In the genomic region with DNA sequence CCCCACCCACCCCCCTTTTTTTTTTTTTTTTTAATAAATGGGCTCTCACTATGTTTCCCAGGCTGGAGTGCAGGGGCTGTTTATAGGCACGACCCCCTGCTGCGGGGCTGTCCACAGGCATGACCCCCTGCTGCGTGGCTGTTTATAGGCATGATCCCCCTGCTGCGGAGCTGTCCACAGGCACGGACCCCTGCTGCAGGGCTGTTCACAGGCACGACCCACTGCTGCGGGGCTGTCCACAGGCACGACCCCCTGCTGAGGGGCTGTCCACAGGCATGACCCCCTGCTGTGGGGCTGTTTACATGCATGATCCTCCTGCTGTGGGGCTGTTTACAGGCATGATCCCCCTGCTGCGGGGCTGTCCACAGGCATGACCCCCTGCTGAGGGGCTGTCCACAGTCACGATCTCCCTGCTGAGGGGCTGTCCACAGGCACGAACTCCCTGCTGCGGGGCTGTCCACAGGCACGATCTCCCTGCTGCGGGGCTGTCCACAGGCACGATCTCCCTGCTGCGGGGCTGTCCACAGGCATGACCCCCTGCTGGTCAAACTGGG, we compare ENCODE assay signal across 6 cellular contexts.
A peak's percentile ranks its signal among the peaks of the same experiment; 100 is the strongest.
DNase-seq lines count a peak whose midpoint lies in the region; ATAC-seq and TF ChIP-seq lines count a peak whose summit lies in the region.
"Not testable (repeated sequence)": the region's sequence is repeated elsewhere in the genome, so short reads cannot be mapped to it uniquely, and the experiment has no call there.

No MANE protein-coding gene starts in this region.

- CTCF ChIA-PET in HCT116 (lab: Charles Lee), result not testable (repeated sequence)

- not testable (repeated sequence) for TF ChIP-seq POLR2A in HCT116 (IDR thresholded peaks at IDR 0.05; ENCODE audit: borderline replicate concordance, extremely low read depth, insufficient read depth, insufficient read length)

- H3K9me3 Mint-ChIP-seq in chondrocyte (ENCODE audit: low read depth), result peaks cover 44% of the 10 kb centered on the region

- not testable (repeated sequence) for TF ChIP-seq EP300 in Ishikawa (IDR thresholded peaks at IDR 0.05; ENCODE audit: borderline replicate concordance)

- RAD21 ChIA-PET in HCT116 (lab: Charles Lee; ENCODE audit: low non-redundant PET in 1 of 2, low total read pairs in 2 of 2, uncharacterized antibody in 2 of 2, unreplicated experiment in 2 of 2), result not testable (repeated sequence)

- H3K79me2 ChIP-seq in HCT116 (ENCODE audit: insufficient read depth, low read length), result not testable (repeated sequence)

- not testable (repeated sequence) for H3K27me3 Mint-ChIP-seq in chondrocyte (ENCODE audit: low read depth)

- ATAC-seq in HCT116, Right ventricle myocardium inferior, lower lobe of right lung: not testable (repeated sequence)

- not testable (repeated sequence) for H3K36me3 Mint-ChIP-seq in chondrocyte (ENCODE audit: low read depth)

- intact Hi-C loops in HCT116 (cut with micrococcal nuclease); Right ventricle myocardium inferior (cut with DNase I); lower lobe of right lung (cut with DNase I): not testable (repeated sequence)

- not testable (repeated sequence) for H3K9ac ChIP-seq in HCT116 (ENCODE audit: low read length)

- H3K4me1 Mint-ChIP-seq in chondrocyte (ENCODE audit: low read depth), result not testable (repeated sequence)

- H3K9me3 ChIP-seq in HCT116 (ENCODE audit: control insufficient read depth in 1 of 2, insufficient read depth in 1 of 2, low read depth in 1 of 2, low read length in 2 of 2); lower lobe of right lung: not testable (repeated sequence)

- not testable (repeated sequence) for H3K36me3 ChIP-seq in HCT116 (ENCODE audit: control insufficient read depth in 1 of 2, insufficient read depth in 2 of 2, low read length in 2 of 2); lower lobe of right lung

- not testable (repeated sequence) for H4K20me1 ChIP-seq in HCT116 (ENCODE audit: insufficient read depth)

- not testable (repeated sequence) for H3K27ac ChIP-seq in HCT116 (ENCODE audit: low read depth, low read length); lower lobe of right lung

- not testable (repeated sequence) for H3K4me2 ChIP-seq in HCT116 (ENCODE audit: low read length)

- H3K4me1 ChIP-seq in HCT116 (ENCODE audit: control insufficient read depth in 1 of 2, insufficient read depth in 2 of 2, low read length in 2 of 2); lower lobe of right lung: not testable (repeated sequence)

- not testable (repeated sequence) for BruUV-seq in HCT116 (replicated peaks; lab: Mats Ljungman, UMichigan)

- POLR2A ChIA-PET in HCT116 (lab: Charles Lee), result not testable (repeated sequence)

- not testable (repeated sequence) for H3K4me3 Mint-ChIP-seq in chondrocyte (ENCODE audit: unreplicated experiment)

- DNase-seq in Daoy (ENCODE audit: low read depth) (peak; percentile 7), chondrocyte (ENCODE audit: low spot score) (peak; percentile 81), Right ventricle myocardium inferior (ENCODE audit: missing footprints) (peak; percentile 59), lower lobe of right lung (peak; percentile 33)
- DNase-seq in HCT116 (ENCODE audit: low read depth, low spot score), result not testable (repeated sequence)

- TF ChIP-seq CTCF in HCT116 (IDR thresholded peaks at IDR 0.05 in 2 of 3, conservative IDR thresholded peaks at IDR 0.05 in 1 of 3; ENCODE audit: borderline replicate concordance in 1 of 3, insufficient read depth in 1 of 3, low read depth in 2 of 3, low read length in 2 of 3), result peak in 2 of 3 experiments; percentile 30 to 31; a peak in 3 of 6 replicates
- TF ChIP-seq CTCF in chondrocyte (IDR thresholded peaks at IDR 0.05); lower lobe of right lung (IDR thresholded peaks at IDR 0.05): not testable (repeated sequence)

- not testable (repeated sequence) for TF ChIP-seq RAD21 in HCT116 (IDR thresholded peaks at IDR 0.05; ENCODE audit: low read depth); Ishikawa (IDR thresholded peaks at IDR 0.05; ENCODE audit: low read depth)

- H3K27ac Mint-ChIP-seq in chondrocyte (ENCODE audit: unreplicated experiment), result not testable (repeated sequence)

- not testable (repeated sequence) for H2AFZ ChIP-seq in HCT116 (ENCODE audit: low read depth, low read length, poor library complexity, severe bottlenecking)

- H3K4me3 ChIP-seq in HCT116 (replicated peaks in 1 of 2; ENCODE audit: low read depth in 1 of 2, low read length in 2 of 2); lower lobe of right lung: not testable (repeated sequence)

- not testable (repeated sequence) for H3K9me2 ChIP-seq in HCT116 (ENCODE audit: insufficient read depth)

- H3K27me3 ChIP-seq in HCT116 (ENCODE audit: insufficient read depth, low read length); lower lobe of right lung (ENCODE audit: low read depth): not testable (repeated sequence)

TF ChIP-seq in Ishikawa, 13 proteins besides CTCF, POLR2A, EP300 and RAD21:
- TF ChIP-seq TCF12 (IDR thresholded peaks at IDR 0.05; ENCODE audit: low read depth) (0 out of 2 replicates have a peak, but pooled peaks have one; percentile 22), TEAD4 (IDR thresholded peaks at IDR 0.05) (0 out of 2 replicates have a peak, but pooled peaks have one; percentile 26)
